Comparison of ENCODE assay signal across 8 cellular contexts in genomic region chr17:44829558-44830358, GRCh38. TPM values are rescaled to one million over a fixed set of nuclear protein-coding genes. Genes with fewer than 3 reads are reported as not detected.
DNase-seq lines count a peak whose midpoint lies in the region; ATAC-seq and TF ChIP-seq lines count a peak whose summit lies in the region.

Gene GJC1, minus strand, starts transcription at chr17:44830287. Its CDS starts 24,470 bp downstream, at chr17:44805817.

- peak within 1 kb of the TSS; percentile 72 for H3K4me2 ChIP-seq in MM.1S (ENCODE audit: low read depth, low read length)
- H3K4me2 ChIP-seq in parathyroid adenoma (ENCODE audit: low read length), result peak within 1 kb of the TSS; percentile 60

- no peaks in the 10 kb centered on the region for H3K9me3 Mint-ChIP-seq in activated T-helper 1 cell treated with anti-CD3 and anti-CD28 coated beads, Interleukin-12 subunit alpha, Interleukin-12 subunit beta, Interleukin-2, Interleukin-4 antibody, amounts not matched to agents 30 ng/mL and 10 ng/mL and 1 ng/mL, durations not matched to agents 14 hours and 24 hours and 36 hours

- no peaks in the 10 kb centered on the region for H3K36me3 Mint-ChIP-seq in activated T-helper 1 cell treated with anti-CD3 and anti-CD28 coated beads, Interleukin-12 subunit alpha, Interleukin-12 subunit beta, Interleukin-2, Interleukin-4 antibody, amounts not matched to agents 30 ng/mL and 10 ng/mL and 1 ng/mL, durations not matched to agents 14 hours and 24 hours and 36 hours (ENCODE audit: low read depth)

- H4K20me1 ChIP-seq in MM.1S (ENCODE audit: insufficient read depth, low read length), result no peaks in the 10 kb centered on the region

- no peaks in the 10 kb centered on the region for H3K9me2 ChIP-seq in MM.1S (replicated peaks; ENCODE audit: insufficient read depth, low read length)

- no peaks in the 10 kb centered on the region for H3K4me1 ChIP-seq in MM.1S (ENCODE audit: low read length)
- H3K4me1 ChIP-seq in parathyroid adenoma, result no peaks in the 10 kb centered on the region

- intact Hi-C loops in activated T-helper 1 cell treated with anti-CD3 and anti-CD28 coated beads, Interleukin-12 subunit alpha, Interleukin-12 subunit beta, Interleukin-2, Interleukin-4 antibody, amounts not matched to agents 30 ng/mL and 10 ng/mL and 1 ng/mL, durations not matched to agents 14 hours and 24 hours and 36 hours (cut with micrococcal nuclease), result loop anchor here (1.0 to 5.0 kb wide), 4 partner anchors 35 to 273 kb away; partner anchors contain the start of genes C1QL1 and FZD2
- intact Hi-C loops in Right ventricle myocardium inferior (cut with DNase I), result loop anchor here (1.0 to 5.0 kb wide), 2 partner anchors 38 to 47 kb away; no protein-coding TSS in a partner anchor

- no peaks in the 10 kb centered on the region for H3K36me3 ChIP-seq in MM.1S (replicated peaks; ENCODE audit: insufficient read depth, low read length)
- no peaks in the 10 kb centered on the region for H3K36me3 ChIP-seq in parathyroid adenoma (ENCODE audit: control insufficient read depth, insufficient read depth, low read length)

- H3K27ac ChIP-seq in MM.1S (ENCODE audit: low read length) (no peak within 1 kb of the TSS; the same call in 1 of the 2 replicates), parathyroid adenoma (peak within 1 kb of the TSS; percentile 51)

- TF ChIP-seq CTCF in MM.1S (IDR thresholded peaks at IDR 0.05; ENCODE audit: low read length), result no peak
- TF ChIP-seq CTCF in parathyroid adenoma (IDR thresholded peaks at IDR 0.05), result no peak

- H3K9ac ChIP-seq in MM.1S (ENCODE audit: low read length) (peak within 1 kb of the TSS; percentile 71), parathyroid adenoma (no peak within 1 kb of the TSS)

- DNase-seq in GM03348 (ENCODE audit: low spot score), result peak; percentile 86
- peak; percentile 32 for DNase-seq in MM.1S
- DNase-seq in activated T-helper 1 cell treated with anti-CD3 and anti-CD28 coated beads, Interleukin-12 subunit alpha, Interleukin-12 subunit beta, Interleukin-2, Interleukin-4 antibody, amounts not matched to agents 30 ng/mL and 10 ng/mL and 1 ng/mL, durations not matched to agents 14 hours and 24 hours and 36 hours (ENCODE audit: low spot score), result no peak
- DNase-seq in Right ventricle myocardium inferior (ENCODE audit: missing footprints), result no peak
- no peak for DNase-seq in Kasumi-1 (lab: John Stamatoyannopoulos, UW)
- DNase-seq in DMS114 treated with DMSO at 0.1 percent for 48 hours (lab: John Stamatoyannopoulos, UW; ENCODE audit: unreplicated experiment), result no peak

- H2AFZ ChIP-seq in MM.1S (ENCODE audit: low read length), result peak within 1 kb of the TSS; percentile 86
- peak within 1 kb of the TSS; percentile 79 for H2AFZ ChIP-seq in parathyroid adenoma

- ATAC-seq in Right ventricle myocardium inferior (peak; percentile 56), GM19324 (IDR thresholded peaks at IDR 0.05; ENCODE audit: low FRiP score, unreplicated experiment) (no peak)

- H3K27me3 ChIP-seq in MM.1S (replicated peaks; ENCODE audit: insufficient read depth, low read length) (peaks cover 36% of the 10 kb centered on the region; the same call in 1 of the 2 replicates), parathyroid adenoma (ENCODE audit: control insufficient read depth, insufficient read depth, low read length) (no peaks in the 10 kb centered on the region)

- H3K27me3 Mint-ChIP-seq in activated T-helper 1 cell treated with anti-CD3 and anti-CD28 coated beads, Interleukin-12 subunit alpha, Interleukin-12 subunit beta, Interleukin-2, Interleukin-4 antibody, amounts not matched to agents 30 ng/mL and 10 ng/mL and 1 ng/mL, durations not matched to agents 14 hours and 24 hours and 36 hours (ENCODE audit: insufficient read depth), result peaks cover 62% of the 10 kb centered on the region

- peak within 1 kb of the TSS; percentile 82 for H3K4me3 Mint-ChIP-seq in activated T-helper 1 cell treated with anti-CD3 and anti-CD28 coated beads, Interleukin-12 subunit alpha, Interleukin-12 subunit beta, Interleukin-2, Interleukin-4 antibody, amounts not matched to agents 30 ng/mL and 10 ng/mL and 1 ng/mL, durations not matched to agents 14 hours and 24 hours and 36 hours

- H3K4me3 ChIP-seq in MM.1S (ENCODE audit: low read length) (peak within 1 kb of the TSS; percentile 67), parathyroid adenoma (ENCODE audit: low read depth, low read length) (peak within 1 kb of the TSS; percentile 25)

- H3F3A ChIP-seq in MM.1S (ENCODE audit: insufficient read depth, low read length), result no peaks in the 10 kb centered on the region

- H3K27ac Mint-ChIP-seq in activated T-helper 1 cell treated with anti-CD3 and anti-CD28 coated beads, Interleukin-12 subunit alpha, Interleukin-12 subunit beta, Interleukin-2, Interleukin-4 antibody, amounts not matched to agents 30 ng/mL and 10 ng/mL and 1 ng/mL, durations not matched to agents 14 hours and 24 hours and 36 hours, result peak within 1 kb of the TSS; percentile 44

- H3K79me2 ChIP-seq in MM.1S (ENCODE audit: low read length), result peaks cover 12% of the 10 kb centered on the region
- no peaks in the 10 kb centered on the region for H3K79me2 ChIP-seq in parathyroid adenoma

- H3K9me3 ChIP-seq in MM.1S (replicated peaks; ENCODE audit: insufficient read depth, low read length) (no peaks in the 10 kb centered on the region), parathyroid adenoma (ENCODE audit: control insufficient read depth, low read length) (no peaks in the 10 kb centered on the region)

- peaks cover 7% of the 10 kb centered on the region for H3K4me1 Mint-ChIP-seq in activated T-helper 1 cell treated with anti-CD3 and anti-CD28 coated beads, Interleukin-12 subunit alpha, Interleukin-12 subunit beta, Interleukin-2, Interleukin-4 antibody, amounts not matched to agents 30 ng/mL and 10 ng/mL and 1 ng/mL, durations not matched to agents 14 hours and 24 hours and 36 hours (ENCODE audit: low read depth)

RNA-seq across cellular contexts. Expression of gene GJC1, which starts in this region (rescaled TPM):
- 4.7 and 5.7 TPM in 2 replicates for total RNA-seq in activated T-helper 1 cell treated with anti-CD3 and anti-CD28 coated beads, Interleukin-12 subunit alpha, Interleukin-12 subunit beta, Interleukin-2, Interleukin-4 antibody, amounts not matched to agents 30 ng/mL and 10 ng/mL and 1 ng/mL, durations not matched to agents 14 hours and 24 hours and 36 hours
- total RNA-seq in Right ventricle myocardium inferior, result 21.9 TPM

Comparison
In these comparisons a context has a peak if more than half of its experiments do, and no peak if none do; other contexts are left out.
1. DNase-seq: peak in GM03348 (single experiment) and MM.1S (single experiment); none in activated T-helper 1 cell treated with anti-CD3 and anti-CD28 coated beads, Interleukin-12 subunit alpha, Interleukin-12 subunit beta, Interleukin-2, Interleukin-4 antibody, amounts not matched to agents 30 ng/mL and 10 ng/mL and 1 ng/mL, durations not matched to agents 14 hours and 24 hours and 36 hours (single experiment), Right ventricle myocardium inferior (single experiment), Kasumi-1 (0 of 2) and DMS114 treated with DMSO at 0.1 percent for 48 hours (single experiment).